In the genomic region with DNA sequence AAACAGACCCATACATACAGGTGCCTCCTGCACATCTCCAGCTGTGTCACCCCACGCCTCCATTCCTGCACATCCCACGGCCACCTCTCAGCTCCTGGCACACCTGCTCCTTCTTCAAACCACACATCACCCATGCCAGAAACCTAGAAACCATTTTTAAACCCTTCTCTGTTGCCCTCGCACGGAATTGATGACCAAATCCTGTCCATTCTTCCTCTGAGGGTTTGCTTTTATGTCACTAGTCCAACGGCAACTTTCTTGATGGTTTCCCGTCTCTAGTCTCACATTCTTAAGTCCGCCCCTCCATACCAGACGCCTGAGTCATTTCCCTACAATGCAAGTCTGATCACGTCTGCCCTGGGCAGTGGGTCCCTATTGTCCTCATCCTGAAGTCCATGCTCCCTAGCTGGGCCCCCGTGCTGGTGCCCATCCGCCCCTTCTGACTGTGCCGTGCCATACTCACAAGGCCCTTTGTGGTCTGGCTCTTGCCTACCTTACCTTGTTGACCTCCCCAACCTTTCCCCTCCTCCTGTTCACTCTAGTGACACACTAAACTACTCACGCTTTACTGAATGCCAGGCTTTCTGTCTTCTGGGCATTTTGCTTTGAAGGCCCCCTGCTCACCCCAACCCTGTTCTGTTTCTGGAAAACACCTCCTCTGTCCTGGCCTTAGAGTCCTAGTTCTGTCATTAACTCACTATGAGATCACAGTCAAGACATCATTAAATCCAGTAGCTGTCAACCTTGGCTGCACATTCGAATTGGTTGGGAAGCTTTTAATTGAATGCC, we compare ENCODE assay signal across 9 cellular contexts. TPM values are rescaled to one million over a fixed set of nuclear protein-coding genes. Genes with fewer than 3 reads are reported as not detected.
DNase-seq lines count a peak whose midpoint lies in the region; ATAC-seq lines count a peak whose summit lies in the region.
"Had no signal": no experiment of that assay in that cellular context is flagged by ENCODE, and none has a peak within 500 bp of the region (broad histone marks: within the 10 kb centered on the region; RNA-seq: fewer than 3 reads in every experiment).

No MANE protein-coding gene starts in this region.

- H3K4me3 ChIP-seq in stomach smooth muscle (ENCODE audit: low read length in 2 of 2) = peak overlapping the region; percentile 1 to 22
- H3K4me3 ChIP-seq: body of pancreas had no signal

- no peak for ATAC-seq in stimulated activated naive CD8-positive, alpha-beta T cell treated with anti-CD3 and anti-CD28 coated beads, Interleukin-15, Interleukin-2, amounts not matched to agents 100 U/mL and 50 U/mL, for 24 hours
- peak; percentile 66 for ATAC-seq in activated T-helper 17 cell treated with anti-CD3 and anti-CD28 coated beads, Interleukin-2, amount 50 U/mL, for 72 hours (replicated peaks)
- no peak for ATAC-seq in GM21515 (IDR thresholded peaks at IDR 0.05; ENCODE audit: unreplicated experiment)
- ATAC-seq: body of pancreas had no signal

- H3K4me1 Mint-ChIP-seq in stimulated activated naive CD8-positive, alpha-beta T cell treated with anti-CD3 and anti-CD28 coated beads, Interleukin-15, Interleukin-2, amounts not matched to agents 100 ng/mL and 50 ng/mL, for 24 hours (ENCODE audit: low read depth) = peaks cover 100% of the 10 kb centered on the region
- peaks cover 72% of the 10 kb centered on the region for H3K4me1 Mint-ChIP-seq in activated T-helper 17 cell treated with anti-CD3 and anti-CD28 coated beads, Interleukin-2, amount 50 U/mL, for 72 hours

- no peak for DNase-seq in stimulated activated naive CD8-positive, alpha-beta T cell treated with anti-CD3 and anti-CD28 coated beads, Interleukin-15, Interleukin-2, amounts not matched to agents 100 U/mL and 50 U/mL, for 24 hours
- DNase-seq in hepatic stellate cell (ENCODE audit: low spot score) (peak; percentile 89), NCI-H2227 (lab: John Stamatoyannopoulos, UW; ENCODE audit: unreplicated experiment) (no peak), HPDE6-E6E7 (ENCODE audit: extremely low spot score) (no peak)

- peak overlapping the region; percentile 62 for H3K27ac Mint-ChIP-seq in stimulated activated naive CD8-positive, alpha-beta T cell treated with anti-CD3 and anti-CD28 coated beads, Interleukin-15, Interleukin-2, amounts not matched to agents 100 ng/mL and 50 ng/mL, for 24 hours
- peak overlapping the region; percentile 92 for H3K27ac Mint-ChIP-seq in activated T-helper 17 cell treated with anti-CD3 and anti-CD28 coated beads, Interleukin-2, amount 50 U/mL, for 72 hours

- peaks cover 4 to 6% of the 10 kb centered on the region in 2 donors for H3K36me3 ChIP-seq in stomach smooth muscle (ENCODE audit: control insufficient read depth in 2 of 2, insufficient read depth in 2 of 2, low read length in 2 of 2)

- H3K27me3 Mint-ChIP-seq in stimulated activated naive CD8-positive, alpha-beta T cell treated with anti-CD3 and anti-CD28 coated beads, Interleukin-15, Interleukin-2, amounts not matched to agents 100 ng/mL and 50 ng/mL, for 24 hours = no peaks in the 10 kb centered on the region
- no peaks in the 10 kb centered on the region for H3K27me3 Mint-ChIP-seq in activated T-helper 17 cell treated with anti-CD3 and anti-CD28 coated beads, Interleukin-2, amount 50 U/mL, for 72 hours

- H3K9me3 ChIP-seq in stomach smooth muscle (ENCODE audit: control insufficient read depth in 2 of 2, low read length in 2 of 2) = no peaks in the 10 kb centered on the region
- H3K9me3 ChIP-seq: body of pancreas had no signal

- peak overlapping the region; percentile 11 for H3K4me3 Mint-ChIP-seq in stimulated activated naive CD8-positive, alpha-beta T cell treated with anti-CD3 and anti-CD28 coated beads, Interleukin-15, Interleukin-2, amounts not matched to agents 100 ng/mL and 50 ng/mL, for 24 hours
- H3K4me3 Mint-ChIP-seq in activated T-helper 17 cell treated with anti-CD3 and anti-CD28 coated beads, Interleukin-2, amount 50 U/mL, for 72 hours = peak overlapping the region; percentile 69

- no peaks in the 10 kb centered on the region for H3K9me3 Mint-ChIP-seq in stimulated activated naive CD8-positive, alpha-beta T cell treated with anti-CD3 and anti-CD28 coated beads, Interleukin-15, Interleukin-2, amounts not matched to agents 100 ng/mL and 50 ng/mL, for 24 hours
- H3K9me3 Mint-ChIP-seq in activated T-helper 17 cell treated with anti-CD3 and anti-CD28 coated beads, Interleukin-2, amount 50 U/mL, for 72 hours = no peaks in the 10 kb centered on the region

- peaks cover 80% of the 10 kb centered on the region for H3K4me1 ChIP-seq in stomach smooth muscle (ENCODE audit: control insufficient read depth, insufficient read depth, low read length)

- peaks cover 79% of the 10 kb centered on the region for H3K36me3 Mint-ChIP-seq in stimulated activated naive CD8-positive, alpha-beta T cell treated with anti-CD3 and anti-CD28 coated beads, Interleukin-15, Interleukin-2, amounts not matched to agents 100 ng/mL and 50 ng/mL, for 24 hours (ENCODE audit: low read depth)
- peaks cover 100% of the 10 kb centered on the region for H3K36me3 Mint-ChIP-seq in activated T-helper 17 cell treated with anti-CD3 and anti-CD28 coated beads, Interleukin-2, amount 50 U/mL, for 72 hours (ENCODE audit: low read depth)

- H3K9ac ChIP-seq in stomach smooth muscle (ENCODE audit: low read length in 2 of 2) = peak overlapping the region in 1 of 2 donors; percentile 2

- H3K27ac ChIP-seq in stomach smooth muscle (ENCODE audit: low read length) = peak overlapping the region; percentile 87

- no peaks in the 10 kb centered on the region for H3K27me3 ChIP-seq in stomach smooth muscle (ENCODE audit: control insufficient read depth in 1 of 2, insufficient read depth in 2 of 2, low read length in 2 of 2)
- H3K27me3 ChIP-seq: body of pancreas had no signal

RNA-seq across cellular contexts. Expression of a gene that starts 17.6 kb away (rescaled TPM):
- total RNA-seq in activated T-helper 17 cell treated with anti-CD3 and anti-CD28 coated beads, Interleukin-2, amount 50 U/mL, for 72 hours = 100 to 1,000 TPM; 217 to 280 TPM
